Comparison of ENCODE assay signal across 1 cellular context in genomic region chr2:216498418-216499413, GRCh38.
TF ChIP-seq lines count a peak whose summit lies in the region.

Gene RPL37A, plus strand, starts transcription at chr2:216498844. Its CDS starts 31 bp downstream, at chr2:216498875.

TF ChIP-seq in K562, 482 proteins besides CTCF, POLR2A, EP300 and RAD21 (continued from another document and continues in another):
- TF ChIP-seq, protein P1, sequence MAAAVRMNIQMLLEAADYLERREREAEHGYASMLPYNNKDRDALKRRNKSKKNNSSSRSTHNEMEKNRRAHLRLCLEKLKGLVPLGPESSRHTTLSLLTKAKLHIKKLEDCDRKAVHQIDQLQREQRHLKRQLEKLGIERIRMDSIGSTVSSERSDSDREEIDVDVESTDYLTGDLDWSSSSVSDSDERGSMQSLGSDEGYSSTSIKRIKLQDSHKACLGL (CRISPR knock-in tag; IDR thresholded peaks at IDR 0.05; ENCODE audit: borderline replicate concordance, poor library complexity, severe bottlenecking), result no peak
- TF ChIP-seq BRF2 (IDR thresholded peaks at IDR 0.05; ENCODE audit: borderline replicate concordance, insufficient read depth, insufficient read length) (no peak), GATAD2A (IDR thresholded peaks at IDR 0.05) (peak; percentile 66), ZFP36 (IDR thresholded peaks at IDR 0.05; ENCODE audit: low read depth, low read length, partially characterized antibody) (no peak), GTF2F1 (IDR thresholded peaks at IDR 0.05; ENCODE audit: low read depth, low read length) (peak; percentile 81; the same call in 1 of the 2 replicates), JUND (IDR thresholded peaks at IDR 0.05; ENCODE audit: borderline replicate concordance, low read depth, low read length) (peak; percentile 13; the same call in 1 of the 2 replicates), JUND (tag; IDR thresholded peaks at IDR 0.05; ENCODE audit: borderline replicate concordance, low read depth, low read length) (0 out of 3 replicates have a peak, but pooled peaks have one; percentile 30), TBL1XR1 (IDR thresholded peaks at IDR 0.05; ENCODE audit: low read length in 2 of 2) (0 out of 4 replicates have a peak, but pooled peaks of 1 of the 2 experiments have one; percentile 13), OTX1 (CRISPR knock-in tag; IDR thresholded peaks at IDR 0.05) (peak; percentile 50; the same call in 1 of the 2 replicates), JUN (IDR thresholded peaks at IDR 0.05; ENCODE audit: borderline replicate concordance, low read depth, low read length) (no peak), JUN (CRISPR knock-in tag; IDR thresholded peaks at IDR 0.05; ENCODE audit: borderline replicate concordance) (no peak), ELF2 (CRISPR knock-in tag; IDR thresholded peaks at IDR 0.05) (no peak), XRCC3 (IDR thresholded peaks at IDR 0.05) (no peak), MTA1 (IDR thresholded peaks at IDR 0.05; ENCODE audit: borderline replicate concordance) (no peak), ADNP (tag; IDR thresholded peaks at IDR 0.05) (peak; percentile 98), MXI1 (IDR thresholded peaks at IDR 0.05; ENCODE audit: low read depth, low read length) (no peak), ARHGAP35 (IDR thresholded peaks at IDR 0.05; ENCODE audit: partially characterized antibody) (no peak), ZNF41 (CRISPR knock-in tag; conservative IDR thresholded peaks at IDR 0.05) (no peak), ZNF12 (CRISPR knock-in tag; IDR thresholded peaks at IDR 0.05) (no peak), ZNF143 (CRISPR knock-in tag; IDR thresholded peaks at IDR 0.05) (no peak), ZNF280A (IDR thresholded peaks at IDR 0.05; ENCODE audit: low read depth, partially characterized antibody) (no peak), SIN3B (IDR thresholded peaks at IDR 0.05; ENCODE audit: low read depth) (0 out of 2 replicates have a peak, but pooled peaks have one; percentile 26), PURB (CRISPR knock-in tag; IDR thresholded peaks at IDR 0.05; ENCODE audit: low read depth) (no peak), RBM15 (IDR thresholded peaks at IDR 0.05; ENCODE audit: insufficient read depth, low read length) (no peak), ZC3H8 (IDR thresholded peaks at IDR 0.05) (no peak), TFAP4 (CRISPR knock-in tag; IDR thresholded peaks at IDR 0.05; ENCODE audit: borderline replicate concordance) (peak; percentile 61; the same call in 1 of the 2 replicates), POLR2AphosphoS2 (IDR thresholded peaks at IDR 0.05; ENCODE audit: low read length) (0 out of 2 replicates have a peak, but pooled peaks have one; percentile 61), NR3C1 (CRISPR knock-in tag; IDR thresholded peaks at IDR 0.05) (no peak), YY1 (IDR thresholded peaks at IDR 0.05; ENCODE audit: borderline replicate concordance in 1 of 3, control insufficient read depth in 1 of 3, extremely low read depth in 1 of 3, insufficient read depth in 3 of 3, insufficient read length in 1 of 3, insufficient replicate concordance in 2 of 3, low read depth in 1 of 3, low read length in 2 of 3) (peak in 2 of 3 experiments; percentile 56 to 64), NR1H2 (CRISPR knock-in tag; IDR thresholded peaks at IDR 0.05) (no peak; the same call in 1 of the 2 replicates), SMAD1 (IDR thresholded peaks at IDR 0.05; ENCODE audit: low read depth, low read length, partially characterized antibody) (peak; percentile 61), ZBTB49 (CRISPR knock-in tag; IDR thresholded peaks at IDR 0.05; ENCODE audit: borderline replicate concordance) (0 out of 2 replicates have a peak, but pooled peaks have one; percentile 6), SMARCA4 (IDR thresholded peaks at IDR 0.05) (no peak), RB1 (IDR thresholded peaks at IDR 0.05; ENCODE audit: low read depth) (0 out of 2 replicates have a peak, but pooled peaks have one; percentile 28), NONO (IDR thresholded peaks at IDR 0.05; ENCODE audit: low read depth in 2 of 2, low read length in 1 of 2) (0 out of 4 replicates have a peak, but pooled peaks have one; percentile 25 to 47), CEBPB (tag; IDR thresholded peaks at IDR 0.05) (no peak), NCOA6 (IDR thresholded peaks at IDR 0.05) (0 out of 2 replicates have a peak, but pooled peaks have one; percentile 19), PHF21A (IDR thresholded peaks at IDR 0.05; ENCODE audit: borderline replicate concordance, low read depth) (peak; percentile 39; the same call in 1 of the 2 replicates), HINFP (tag; conservative IDR thresholded peaks at IDR 0.05; ENCODE audit: low read depth) (no peak), ZNF217 (CRISPR knock-in tag; IDR thresholded peaks at IDR 0.05) (no peak), FOXP4 (CRISPR knock-in tag; IDR thresholded peaks at IDR 0.05; ENCODE audit: borderline replicate concordance) (no peak), POLR2H (tag; IDR thresholded peaks at IDR 0.05; ENCODE audit: low read depth) (peak; percentile 91), PPARD (CRISPR knock-in tag; IDR thresholded peaks at IDR 0.05) (no peak)
- TF ChIP-seq, protein P2, sequence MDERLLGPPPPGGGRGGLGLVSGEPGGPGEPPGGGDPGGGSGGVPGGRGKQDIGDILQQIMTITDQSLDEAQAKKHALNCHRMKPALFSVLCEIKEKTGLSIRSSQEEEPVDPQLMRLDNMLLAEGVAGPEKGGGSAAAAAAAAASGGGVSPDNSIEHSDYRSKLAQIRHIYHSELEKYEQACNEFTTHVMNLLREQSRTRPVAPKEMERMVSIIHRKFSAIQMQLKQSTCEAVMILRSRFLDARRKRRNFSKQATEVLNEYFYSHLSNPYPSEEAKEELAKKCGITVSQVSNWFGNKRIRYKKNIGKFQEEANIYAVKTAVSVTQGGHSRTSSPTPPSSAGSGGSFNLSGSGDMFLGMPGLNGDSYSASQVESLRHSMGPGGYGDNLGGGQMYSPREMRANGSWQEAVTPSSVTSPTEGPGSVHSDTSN (CRISPR knock-in tag; IDR thresholded peaks at IDR 0.05; ENCODE audit: low read depth), result no peak
- TF ChIP-seq, protein P2 (tag; conservative IDR thresholded peaks at IDR 0.05; ENCODE audit: low read depth), result no peak
- TF ChIP-seq, protein P3, sequence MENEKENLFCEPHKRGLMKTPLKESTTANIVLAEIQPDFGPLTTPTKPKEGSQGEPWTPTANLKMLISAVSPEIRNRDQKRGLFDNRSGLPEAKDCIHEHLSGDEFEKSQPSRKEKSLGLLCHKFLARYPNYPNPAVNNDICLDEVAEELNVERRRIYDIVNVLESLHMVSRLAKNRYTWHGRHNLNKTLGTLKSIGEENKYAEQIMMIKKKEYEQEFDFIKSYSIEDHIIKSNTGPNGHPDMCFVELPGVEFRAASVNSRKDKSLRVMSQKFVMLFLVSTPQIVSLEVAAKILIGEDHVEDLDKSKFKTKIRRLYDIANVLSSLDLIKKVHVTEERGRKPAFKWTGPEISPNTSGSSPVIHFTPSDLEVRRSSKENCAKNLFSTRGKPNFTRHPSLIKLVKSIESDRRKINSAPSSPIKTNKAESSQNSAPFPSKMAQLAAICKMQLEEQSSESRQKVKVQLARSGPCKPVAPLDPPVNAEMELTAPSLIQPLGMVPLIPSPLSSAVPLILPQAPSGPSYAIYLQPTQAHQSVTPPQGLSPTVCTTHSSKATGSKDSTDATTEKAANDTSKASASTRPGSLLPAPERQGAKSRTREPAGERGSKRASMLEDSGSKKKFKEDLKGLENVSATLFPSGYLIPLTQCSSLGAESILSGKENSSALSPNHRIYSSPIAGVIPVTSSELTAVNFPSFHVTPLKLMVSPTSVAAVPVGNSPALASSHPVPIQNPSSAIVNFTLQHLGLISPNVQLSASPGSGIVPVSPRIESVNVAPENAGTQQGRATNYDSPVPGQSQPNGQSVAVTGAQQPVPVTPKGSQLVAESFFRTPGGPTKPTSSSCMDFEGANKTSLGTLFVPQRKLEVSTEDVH (IDR thresholded peaks at IDR 0.05; ENCODE audit: low read depth, partially characterized antibody), result peak; percentile 69
- TF ChIP-seq, protein P4, sequence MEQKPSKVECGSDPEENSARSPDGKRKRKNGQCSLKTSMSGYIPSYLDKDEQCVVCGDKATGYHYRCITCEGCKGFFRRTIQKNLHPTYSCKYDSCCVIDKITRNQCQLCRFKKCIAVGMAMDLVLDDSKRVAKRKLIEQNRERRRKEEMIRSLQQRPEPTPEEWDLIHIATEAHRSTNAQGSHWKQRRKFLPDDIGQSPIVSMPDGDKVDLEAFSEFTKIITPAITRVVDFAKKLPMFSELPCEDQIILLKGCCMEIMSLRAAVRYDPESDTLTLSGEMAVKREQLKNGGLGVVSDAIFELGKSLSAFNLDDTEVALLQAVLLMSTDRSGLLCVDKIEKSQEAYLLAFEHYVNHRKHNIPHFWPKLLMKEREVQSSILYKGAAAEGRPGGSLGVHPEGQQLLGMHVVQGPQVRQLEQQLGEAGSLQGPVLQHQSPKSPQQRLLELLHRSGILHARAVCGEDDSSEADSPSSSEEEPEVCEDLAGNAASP (IDR thresholded peaks at IDR 0.05), result no peak
